In the genomic region with DNA sequence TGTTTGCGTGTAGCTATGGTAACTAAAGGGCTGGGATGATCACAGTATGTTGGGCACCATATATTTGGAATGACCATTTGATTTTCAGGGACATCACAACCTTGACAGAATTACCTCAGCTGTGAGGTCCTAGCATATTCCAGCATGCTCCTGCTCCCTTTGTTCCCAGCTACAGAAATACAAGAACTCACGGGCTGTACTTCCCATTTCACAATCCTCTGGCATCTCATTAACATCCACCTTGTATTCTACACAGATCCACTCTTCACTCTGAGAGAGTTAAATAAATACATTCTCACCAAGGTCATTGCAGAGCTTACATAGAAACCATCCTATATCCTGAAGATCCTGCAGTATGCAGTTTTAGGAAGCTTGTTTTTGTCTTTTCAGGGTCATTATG, we compare ENCODE assay signal across 27 cellular contexts.
"Had no signal": no experiment of that assay in that cellular context is flagged by ENCODE, and none has a peak within 500 bp of the region (broad histone marks: within the 10 kb centered on the region; RNA-seq: fewer than 3 reads in every experiment).

No MANE protein-coding gene starts in this region.

- H3K27ac Mint-ChIP-seq: activated CD8-positive, alpha-beta T cell treated with anti-CD3 and anti-CD28 coated beads, Interleukin-2, amount 10 ng/mL, durations not matched to agents 7 days and 5 days; activated naive CD4-positive, alpha-beta T cell treated with anti-CD3 and anti-CD28 coated beads, Interleukin-2, amount 50 U/mL, for 24 hours; activated T-cell treated with anti-CD3 and anti-CD28 coated beads, Interleukin-2, amount 50 U/mL, for 24 hours; activated T-helper 1 cell treated with anti-CD3 and anti-CD28 coated beads, Interleukin-12 subunit alpha, Interleukin-12 subunit beta, Interleukin-2, Interleukin-4 antibody, amounts not matched to agents 30 ng/mL and 10 ng/mL and 1 ng/mL, durations not matched to agents 14 hours and 24 hours and 36 hours had no signal

- H3K9me3 ChIP-seq: ascending aorta, body of pancreas, MG63, Peyer's patch, SJCRH30 had no signal

- H3K36me3 Mint-ChIP-seq: activated naive CD4-positive, alpha-beta T cell treated with anti-CD3 and anti-CD28 coated beads, Interleukin-2, amount 50 U/mL, for 24 hours had no signal

- H3K27me3 Mint-ChIP-seq: activated naive CD4-positive, alpha-beta T cell treated with anti-CD3 and anti-CD28 coated beads, Interleukin-2, amount 50 U/mL, for 24 hours; central memory CD8-positive, alpha-beta T cell had no signal

- H3K4me1 Mint-ChIP-seq: activated naive CD4-positive, alpha-beta T cell treated with anti-CD3 and anti-CD28 coated beads, Interleukin-2, amount 50 U/mL, for 24 hours; central memory CD8-positive, alpha-beta T cell had no signal

- H3K4me3 ChIP-seq: ascending aorta, body of pancreas, MG63, Peyer's patch, SJCRH30 had no signal

- H3K36me3 ChIP-seq: ascending aorta, MG63, Peyer's patch, SJCRH30 had no signal

- H3K9me3 Mint-ChIP-seq: activated naive CD4-positive, alpha-beta T cell treated with anti-CD3 and anti-CD28 coated beads, Interleukin-2, amount 50 U/mL, for 24 hours; activated T-cell treated with anti-CD3 and anti-CD28 coated beads, Interleukin-2, amount 50 U/mL, for 24 hours; activated T-helper 1 cell treated with anti-CD3 and anti-CD28 coated beads, Interleukin-12 subunit alpha, Interleukin-12 subunit beta, Interleukin-2, Interleukin-4 antibody, amounts not matched to agents 30 ng/mL and 10 ng/mL and 1 ng/mL, durations not matched to agents 14 hours and 24 hours and 36 hours; central memory CD8-positive, alpha-beta T cell had no signal

- DNase-seq: activated CD4-positive, alpha-beta T cell treated with anti-CD3 and anti-CD28 coated beads for 48 hours; activated CD4-positive, alpha-beta T cell treated with anti-CD3 and anti-CD28 coated beads, Interleukin-2, amount 50 U/mL, for 4 hours; activated CD4-positive, CD25-positive, alpha-beta regulatory T cell treated with anti-CD3 and anti-CD28 coated beads, Interleukin-2, amount 50 U/mL, for 72 hours; activated CD8-positive, alpha-beta memory T cell treated with anti-CD3 and anti-CD28 coated beads, Interleukin-2, amount 50 U/mL, for 48 hours; activated CD8-positive, alpha-beta T cell treated with anti-CD3 and anti-CD28 coated beads, Interleukin-2, amount 10 ng/mL, durations not matched to agents 7 days and 5 days; activated effector memory CD4-positive, alpha-beta T cell treated with Interleukin-2 at 50 U/mL for 16 hours; activated naive CD4-positive, alpha-beta T cell; activated T-cell treated with anti-CD3 and anti-CD28 coated beads, Interleukin-2, amount 50 U/mL, for 24 hours; amniotic stem cell; body of pancreas; cortex of kidney; MG63; NCI-H1105 treated with DMSO at 0.1 percent for 48 hours; NCI-H1436 treated with DMSO at 0.1 percent for 48 hours; NCI-H2029; NCI-H2107; NCI-H82; Peyer's patch; Right ventricle myocardium superior; SJCRH30; SW 1271 had no signal

- H3K27me3 ChIP-seq: ascending aorta, body of pancreas, MG63, Peyer's patch, SJCRH30 had no signal

- H3K27ac ChIP-seq: ascending aorta, body of pancreas, Peyer's patch, RWPE1, SJCRH30 had no signal

- H3K4me1 ChIP-seq: ascending aorta, Peyer's patch, SJCRH30 had no signal

- H3K4me3 Mint-ChIP-seq: activated CD8-positive, alpha-beta T cell treated with anti-CD3 and anti-CD28 coated beads, Interleukin-2, amount 10 ng/mL, durations not matched to agents 7 days and 5 days; activated naive CD4-positive, alpha-beta T cell treated with anti-CD3 and anti-CD28 coated beads, Interleukin-2, amount 50 U/mL, for 24 hours; activated T-cell treated with anti-CD3 and anti-CD28 coated beads, Interleukin-2, amount 50 U/mL, for 24 hours; activated T-helper 1 cell treated with anti-CD3 and anti-CD28 coated beads, Interleukin-12 subunit alpha, Interleukin-12 subunit beta, Interleukin-2, Interleukin-4 antibody, amounts not matched to agents 30 ng/mL and 10 ng/mL and 1 ng/mL, durations not matched to agents 14 hours and 24 hours and 36 hours; central memory CD8-positive, alpha-beta T cell had no signal

- ATAC-seq: activated CD8-positive, alpha-beta T cell treated with anti-CD3 and anti-CD28 coated beads, Interleukin-2, amount 10 ng/mL, durations not matched to agents 7 days and 5 days; body of pancreas; SK-N-SH treated with all-trans-retinoic acid at 6 μM for 48 hours had no signal
